In genomic region chr17:38752930-38753506, GRCh38 we compare ENCODE assay signal across 1 cellular context.
TF ChIP-seq lines count a peak whose summit lies in the region.

No MANE protein-coding gene starts in this region.

TF ChIP-seq in A549, 52 proteins besides CTCF, POLR2A, EP300 and RAD21 (continued from another document):
- TF ChIP-seq, protein P1, sequence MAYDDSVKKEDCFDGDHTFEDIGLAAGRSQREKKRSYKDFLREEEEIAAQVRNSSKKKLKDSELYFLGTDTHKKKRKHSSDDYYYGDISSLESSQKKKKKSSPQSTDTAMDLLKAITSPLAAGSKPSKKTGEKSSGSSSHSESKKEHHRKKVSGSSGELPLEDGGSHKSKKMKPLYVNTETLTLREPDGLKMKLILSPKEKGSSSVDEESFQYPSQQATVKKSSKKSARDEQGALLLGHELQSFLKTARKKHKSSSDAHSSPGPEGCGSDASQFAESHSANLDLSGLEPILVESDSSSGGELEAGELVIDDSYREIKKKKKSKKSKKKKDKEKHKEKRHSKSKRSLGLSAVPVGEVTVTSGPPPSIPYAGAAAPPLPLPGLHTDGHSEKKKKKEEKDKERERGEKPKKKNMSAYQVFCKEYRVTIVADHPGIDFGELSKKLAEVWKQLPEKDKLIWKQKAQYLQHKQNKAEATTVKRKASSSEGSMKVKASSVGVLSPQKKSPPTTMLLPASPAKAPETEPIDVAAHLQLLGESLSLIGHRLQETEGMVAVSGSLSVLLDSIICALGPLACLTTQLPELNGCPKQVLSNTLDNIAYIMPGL (CRISPR knock-in tag; IDR thresholded peaks at IDR 0.05; ENCODE audit: borderline replicate concordance): no peak
